In genomic region chr2:69180974-69181373, GRCh38 we compare ENCODE assay signal across 15 cellular contexts.
DNase-seq lines count a peak whose midpoint lies in the region; ATAC-seq and TF ChIP-seq lines count a peak whose summit lies in the region.
"Had no signal": no experiment of that assay in that cellular context is flagged by ENCODE, and none has a peak within 500 bp of the region (broad histone marks: within the 10 kb centered on the region; RNA-seq: fewer than 3 reads in every experiment).

No MANE protein-coding gene starts in this region.

- no peak overlapping the region for H2BK120ac ChIP-seq in H9 (ENCODE audit: low read depth, low read length, poor library complexity, severe bottlenecking)

- in situ Hi-C loops in G401 (cut with HindIII; ENCODE audit: low sequenced_read_pairs): no loop called here

- H3K27me3 Mint-ChIP-seq in H9 (ENCODE audit: low read depth): no peaks in the 10 kb centered on the region

- no peak overlapping the region for H3K27ac ChIP-seq in H9 (ENCODE audit: insufficient read length, low read depth, low read length)
- peak overlapping the region; percentile 8 to 44 for H3K27ac ChIP-seq in breast epithelium
- peak overlapping the region in 3 of 4 donors; percentile 59 to 90 (median 83) for H3K27ac ChIP-seq in gastroesophageal sphincter
- peak overlapping the region; percentile 99 for H3K27ac ChIP-seq in smooth muscle cell (ENCODE audit: low read depth)

- no peak for DNase-seq in H9
- DNase-seq in breast epithelium (ENCODE audit: low spot score in 2 of 2): no peak
- DNase-seq in smooth muscle cell (lab: John Stamatoyannopoulos, UW; ENCODE audit: unreplicated experiment): no peak
- no peak for DNase-seq in G401 (ENCODE audit: low spot score)
- no peak for DNase-seq in stimulated activated CD4-positive, alpha-beta T cell treated with anti-CD3 and anti-CD28 coated beads, Interleukin-12 subunit alpha, Interleukin-12 subunit beta, amount 100 ng/mL, for 4 hours
- DNase-seq in NAMALWA (ENCODE audit: low spot score): no peak
- DNase-seq: C1 segment of cervical spinal cord; HCEC 1CT; NCI-H2107; NCI-H345; NCI-H526 treated with DMSO at 0.1 percent for 48 hours; NK-92 treated with Interleukin-12 subunit alpha and Interleukin-12 subunit beta, amount 100 ng/mL, for 24 hours; PC-3 had no signal

- peaks cover 28% of the 10 kb centered on the region for H3F3A ChIP-seq in smooth muscle cell (ENCODE audit: low read depth)

- no peak overlapping the region for H3K4me3 ChIP-seq in breast epithelium
- H3K4me3 ChIP-seq in gastroesophageal sphincter: no peak overlapping the region
- no peak overlapping the region for H3K4me3 ChIP-seq in smooth muscle cell

- no peak overlapping the region for H2BK20ac ChIP-seq in H9 (ENCODE audit: low read depth, low read length, poor library complexity, severe bottlenecking)

- H3K4me1 Mint-ChIP-seq in H9: peaks cover 28 to 31% of the 10 kb centered on the region in 2 experiments

- H2AFZ ChIP-seq in H9 (ENCODE audit: low read length) (no peak overlapping the region), smooth muscle cell (ENCODE audit: low read depth) (no peak overlapping the region)

- H3K9ac ChIP-seq in H9 (ENCODE audit: extremely low read depth, insufficient read length, low read length): no peak overlapping the region
- H3K9ac ChIP-seq in smooth muscle cell (ENCODE audit: low read depth): no peak overlapping the region

- H3K56ac ChIP-seq in H9 (ENCODE audit: insufficient read length, low read depth, low read length): no peak overlapping the region

- intact Hi-C loops in breast epithelium (cut with DNase I; ENCODE audit: low total_unique reads): no loop called here

- peak overlapping the region in 2 of 3 experiments; percentile 7 to 78; a peak in 4 of 7 replicates for H3K27ac Mint-ChIP-seq in H9

- peaks cover 20 to 23% (median 20%) of the 10 kb centered on the region in 3 experiments for H3K36me3 Mint-ChIP-seq in H9 (ENCODE audit: insufficient read depth in 1 of 3, low read depth in 3 of 3)

- no peaks in the 10 kb centered on the region for H3K23me2 ChIP-seq in H9 (ENCODE audit: insufficient read length, low read depth, low read length, poor library complexity, severe bottlenecking)

- H3K23ac ChIP-seq in H9 (ENCODE audit: insufficient read length, low read depth, low read length): no peak overlapping the region

- H4K8ac ChIP-seq in H9 (replicated peaks; ENCODE audit: insufficient read length, low read depth, low read length): no peak overlapping the region

- H3K4me2 ChIP-seq in H9 (ENCODE audit: insufficient read depth, insufficient read length, low read length) (no peak overlapping the region), smooth muscle cell (no peak overlapping the region)

- no peaks in the 10 kb centered on the region for H3K9me3 ChIP-seq in H9 (ENCODE audit: control insufficient read depth, low read depth, low read length)
- H3K9me3 ChIP-seq in breast epithelium: no peaks in the 10 kb centered on the region
- no peaks in the 10 kb centered on the region for H3K9me3 ChIP-seq in gastroesophageal sphincter
- H3K9me3 ChIP-seq in smooth muscle cell (replicated peaks; ENCODE audit: low read depth): no peaks in the 10 kb centered on the region

- no peak overlapping the region for H3K4me3 Mint-ChIP-seq in H9

- H3K18ac ChIP-seq in H9 (ENCODE audit: insufficient read length, low read depth, low read length): no peak overlapping the region

- TF ChIP-seq POLR2A in breast epithelium (IDR thresholded peaks at IDR 0.05) (no peak), gastroesophageal sphincter (IDR thresholded peaks at IDR 0.05) (no peak)

- H2BK15ac ChIP-seq in H9 (ENCODE audit: low read depth, low read length): no peak overlapping the region

- H4K91ac ChIP-seq in H9 (ENCODE audit: insufficient read length, low read depth, low read length): no peak overlapping the region

- peaks cover 11% of the 10 kb centered on the region; the same call in 1 of the 2 replicates for H3K4me1 ChIP-seq in H9 (ENCODE audit: insufficient read depth, low read length)
- H3K4me1 ChIP-seq in breast epithelium: no peaks in the 10 kb centered on the region
- peaks cover 0 to 54% (median 17%) of the 10 kb centered on the region in 3 donors for H3K4me1 ChIP-seq in gastroesophageal sphincter
- peaks cover 26% of the 10 kb centered on the region for H3K4me1 ChIP-seq in smooth muscle cell (ENCODE audit: low read depth)

- H2AK5ac ChIP-seq in H9 (ENCODE audit: insufficient read length, low read length): no peak overlapping the region

- H4K20me1 ChIP-seq in H9 (ENCODE audit: control insufficient read depth, insufficient read depth, insufficient read length) (no peaks in the 10 kb centered on the region), smooth muscle cell (ENCODE audit: low read depth) (no peaks in the 10 kb centered on the region)

- H3K14ac ChIP-seq in H9 (ENCODE audit: insufficient read depth, low read length): no peak overlapping the region

- H3K79me2 ChIP-seq in H9 (ENCODE audit: insufficient read depth, low read length): no peaks in the 10 kb centered on the region
- H3K79me2 ChIP-seq in smooth muscle cell (ENCODE audit: low read depth): peaks cover 10% of the 10 kb centered on the region

- WGBS in H9 (ENCODE audit: extremely low coverage, insufficient read length, low lambda C conversion rate): no CpG with 5 or more reads among the region's 1 CpG
- WGBS in gastroesophageal sphincter (ENCODE audit: low coverage in 1 of 2), 2 donors: 63 to 100% methylated on average over 1 of the region's 1 CpG
- WGBS in smooth muscle cell (ENCODE audit: low lambda C conversion rate): 100% methylated on average over 1 of the region's 1 CpG

- ATAC-seq in gastroesophageal sphincter (no peak), HG03520 (IDR thresholded peaks at IDR 0.05; ENCODE audit: unreplicated experiment) (no peak)
- ATAC-seq: PC-3 had no signal

- no peaks in the 10 kb centered on the region for H3K9me3 Mint-ChIP-seq in H9

- TF ChIP-seq CTCF in H9 (conservative IDR thresholded peaks at IDR 0.05) (no peak), breast epithelium (IDR thresholded peaks at IDR 0.05) (no peak), gastroesophageal sphincter (IDR thresholded peaks at IDR 0.05) (no peak), smooth muscle cell (IDR thresholded peaks at IDR 0.05; ENCODE audit: borderline replicate concordance, insufficient read depth, poor library complexity, severe bottlenecking) (no peak)

- H3K4ac ChIP-seq in H9 (ENCODE audit: low read depth, low read length): no peak overlapping the region

- no peak overlapping the region for H3T11ph ChIP-seq in H9 (ENCODE audit: low read length)

- H3K27me3 ChIP-seq in H9 (ENCODE audit: insufficient read depth, low read length) (no peaks in the 10 kb centered on the region), breast epithelium (no peaks in the 10 kb centered on the region), gastroesophageal sphincter (no peaks in the 10 kb centered on the region), smooth muscle cell (ENCODE audit: low read depth) (no peaks in the 10 kb centered on the region)

- H4K5ac ChIP-seq in H9 (ENCODE audit: insufficient read length, low read depth, low read length): no peak overlapping the region

- no peak for TF ChIP-seq EP300 in gastroesophageal sphincter (IDR thresholded peaks at IDR 0.05)

- H3K36me3 ChIP-seq in breast epithelium (no peaks in the 10 kb centered on the region), gastroesophageal sphincter (peaks cover 0 to 46% of the 10 kb centered on the region in 2 donors), smooth muscle cell (ENCODE audit: low read depth) (peaks cover 6% of the 10 kb centered on the region)

- H2BK5ac ChIP-seq in H9 (ENCODE audit: insufficient read length, low read length): no peak overlapping the region

- H2BK12ac ChIP-seq in H9 (ENCODE audit: insufficient read length, low read depth, low read length): no peak overlapping the region

- H3K79me1 ChIP-seq in H9 (ENCODE audit: insufficient read depth, low read depth, low read length, poor library complexity, severe bottlenecking): no peaks in the 10 kb centered on the region
